8 cellular contexts compared by ENCODE assay signal in the genomic region with DNA sequence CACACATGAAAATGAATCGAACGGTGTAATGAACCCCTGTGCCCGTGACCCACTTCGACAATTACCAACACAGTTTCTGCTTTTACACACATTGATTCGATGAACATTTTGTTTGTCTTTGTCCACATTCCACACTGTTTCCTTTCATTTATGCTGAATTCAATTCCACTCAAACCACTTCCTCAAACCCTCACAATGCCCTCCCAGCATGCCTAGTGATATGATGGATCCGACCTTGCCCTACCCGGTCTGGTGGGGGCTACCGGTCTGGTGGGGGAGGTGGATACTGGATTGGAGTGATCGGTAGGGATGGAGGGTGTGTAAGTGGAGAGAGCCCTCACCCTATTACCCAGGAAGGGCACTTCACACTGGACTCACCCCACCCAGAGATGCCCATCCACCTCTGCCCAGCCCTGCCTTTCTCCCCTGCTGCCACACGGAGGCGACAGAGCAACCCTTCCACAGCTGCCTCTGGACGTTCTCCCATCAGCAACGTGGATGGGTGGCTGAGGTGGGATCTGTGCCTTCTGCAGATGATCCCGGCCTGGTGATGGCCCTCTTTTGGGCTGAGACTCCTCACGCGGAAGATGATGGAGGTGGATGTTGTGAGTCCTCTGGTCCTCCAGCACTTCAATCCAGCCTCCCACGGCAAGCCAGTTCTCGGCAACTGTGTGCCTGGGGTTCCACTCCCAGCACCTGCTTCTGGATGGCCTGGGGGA. TPM values are rescaled to one million over a fixed set of nuclear protein-coding genes. Genes with fewer than 3 reads are reported as not detected.
DNase-seq lines count a peak whose midpoint lies in the region; ATAC-seq and TF ChIP-seq lines count a peak whose summit lies in the region.

No MANE protein-coding gene starts in this region.

- DNase-seq in AG09319 (ENCODE audit: extremely low read depth, low read depth) (no peak), GM20000 (ENCODE audit: low spot score) (peak; percentile 66), NCI-H460 (ENCODE audit: extremely low read depth, low read depth) (peak; percentile 47), dermis blood vessel endothelial cell (peak; percentile 86), lower leg skin (ENCODE audit: low spot score in 2 of 2) (peak; percentile 54 to 92)
- DNase-seq in activated CD4-positive, alpha-beta T cell treated with anti-CD3 and anti-CD28 coated beads, Interleukin-2, amount 10 ng/mL, durations not matched to agents 7 days and 5 days: peak; percentile 54
- DNase-seq in stimulated activated CD4-positive, alpha-beta T cell treated with anti-CD3 and anti-CD28 coated beads, TNF-alpha, amount 100 ng/mL, for 48 hours (ENCODE audit: low read depth in 3 of 3): peak; percentile 32 to 39 (median 39)

- WGBS in lower leg skin, 2 donors: 38 to 53% methylated on average over 9 to 18 of the region's 18 CpGs

- H3K36me3 Mint-ChIP-seq in activated CD4-positive, alpha-beta T cell treated with anti-CD3 and anti-CD28 coated beads, Interleukin-2, amount 10 ng/mL, durations not matched to agents 7 days and 5 days (ENCODE audit: low read depth): no peaks in the 10 kb centered on the region

- TF ChIP-seq CTCF in AG09319 (IDR thresholded peaks at IDR 0.05; ENCODE audit: low read depth, low read length) (peak; percentile 97), GM20000 (IDR thresholded peaks at IDR 0.05; ENCODE audit: extremely low read depth, missing control alignments) (peak; percentile 97), lower leg skin (IDR thresholded peaks at IDR 0.05) (no peak)

- TF ChIP-seq POLR2A in lower leg skin (IDR thresholded peaks at IDR 0.05): no peak

- POLR2A ChIA-PET in activated CD4-positive, alpha-beta T cell treated with anti-CD3 and anti-CD28 coated beads, Interleukin-2, amount 10 ng/mL, durations not matched to agents 7 days and 5 days (lab: Charles Lee): no interaction called here

- intact Hi-C loops in lower leg skin (cut with DNase I; ENCODE audit: low total_unique reads): loop anchor here (10.0 kb wide), 1 partner anchor 50 kb away; no protein-coding TSS in a partner anchor

- H3K4me3 Mint-ChIP-seq in activated CD4-positive, alpha-beta T cell treated with anti-CD3 and anti-CD28 coated beads, Interleukin-2, amount 10 ng/mL, durations not matched to agents 7 days and 5 days: no peak overlapping the region

- H3K4me1 Mint-ChIP-seq in activated CD4-positive, alpha-beta T cell treated with anti-CD3 and anti-CD28 coated beads, Interleukin-2, amount 10 ng/mL, durations not matched to agents 7 days and 5 days: peaks cover 9% of the 10 kb centered on the region

- H3K27me3 Mint-ChIP-seq in activated CD4-positive, alpha-beta T cell treated with anti-CD3 and anti-CD28 coated beads, Interleukin-2, amount 10 ng/mL, durations not matched to agents 7 days and 5 days: peaks cover 27% of the 10 kb centered on the region

- H3K9me3 Mint-ChIP-seq in activated CD4-positive, alpha-beta T cell treated with anti-CD3 and anti-CD28 coated beads, Interleukin-2, amount 10 ng/mL, durations not matched to agents 7 days and 5 days: no peaks in the 10 kb centered on the region

- CTCF ChIA-PET in activated CD4-positive, alpha-beta T cell treated with anti-CD3 and anti-CD28 coated beads, Interleukin-2, amount 10 ng/mL, durations not matched to agents 7 days and 5 days (lab: Charles Lee): interaction anchor here (0.7 to 2.2 kb wide), 13 partner anchors 9 to 462 kb away, joined by 3 to 6 read pairs (median 3); no protein-coding TSS in a partner anchor

- no peak overlapping the region for H3K27ac Mint-ChIP-seq in activated CD4-positive, alpha-beta T cell treated with anti-CD3 and anti-CD28 coated beads, Interleukin-2, amount 10 ng/mL, durations not matched to agents 7 days and 5 days

- ATAC-seq in GM19397 (IDR thresholded peaks at IDR 0.05; ENCODE audit: unreplicated experiment): no peak

- H3K4me3 ChIP-seq in lower leg skin (ENCODE audit: low read depth, poor library complexity, severe bottlenecking): no peak overlapping the region

RNA-seq across cellular contexts. Expression of a gene that starts 33.0 kb away (rescaled TPM):
- not detected in 2 replicates for total RNA-seq in NCI-H460 (2014; rRNA removed; shearing (Covaris generic))
- polyA plus RNA-seq in NCI-H460 (2014; cell fraction: nucleus; rRNA removed): 0.32 and 0.35 TPM in 2 replicates
- total RNA-seq in activated CD4-positive, alpha-beta T cell treated with anti-CD3 and anti-CD28 coated beads, Interleukin-2, amount 10 ng/mL, durations not matched to agents 7 days and 5 days: not detected
- total RNA-seq in dermis blood vessel endothelial cell (0.51 and 1.2 TPM in 2 replicates), lower leg skin (1 to 10 TPM; 3.2 to 8.7 (median 5.1) TPM)

RNA-seq across cellular contexts. Expression of a gene that starts 43.0 kb away (rescaled TPM):
- 3.9 and 4.1 TPM in 2 replicates for total RNA-seq in NCI-H460 (2014; rRNA removed; shearing (Covaris generic))
- 3.1 and 5.2 TPM in 2 replicates for polyA plus RNA-seq in NCI-H460 (2014; cell fraction: nucleus; rRNA removed)
- 10 to 100 TPM; 52.8 to 57.2 TPM for total RNA-seq in activated CD4-positive, alpha-beta T cell treated with anti-CD3 and anti-CD28 coated beads, Interleukin-2, amount 10 ng/mL, durations not matched to agents 7 days and 5 days
- total RNA-seq in dermis blood vessel endothelial cell (18.0 and 27.6 TPM in 2 replicates), lower leg skin (10 to 100 TPM in 1 of 4 donors, 1 to 10 TPM in 3; 6.7 to 14.7 (median 8.5) TPM)

Comparison
In these comparisons a context has a peak if more than half of its experiments do, and no peak if none do; other contexts are left out.
1. CTCF ChIP-seq: peak in AG09319 (single experiment) and GM20000 (single experiment); none in lower leg skin (0 of 3).